In the genomic region with DNA sequence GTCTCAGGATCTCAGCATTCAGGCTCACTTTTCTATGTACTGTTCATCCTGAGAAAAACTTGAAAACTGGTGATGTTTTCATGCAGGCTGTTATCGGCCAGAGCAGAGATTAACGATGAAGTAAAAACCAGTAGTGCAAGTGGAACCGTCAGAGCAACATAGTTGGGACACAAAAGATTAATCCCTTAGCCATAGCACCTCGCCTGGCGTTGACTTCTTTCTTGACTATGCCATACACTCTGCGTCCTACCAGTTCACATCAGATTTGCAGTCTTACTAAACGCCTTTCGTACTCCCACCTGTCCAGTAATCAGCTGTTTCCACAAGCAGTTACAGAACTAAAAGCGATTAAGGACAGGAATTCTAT, we compare ENCODE assay signal across 12 cellular contexts. TPM values are rescaled to one million over a fixed set of nuclear protein-coding genes. Genes with fewer than 3 reads are reported as not detected.
DNase-seq lines count a peak whose midpoint lies in the region; ATAC-seq and TF ChIP-seq lines count a peak whose summit lies in the region.
"Had no signal": no experiment of that assay in that cellular context is flagged by ENCODE, and none has a peak within 500 bp of the region (broad histone marks: within the 10 kb centered on the region; RNA-seq: fewer than 3 reads in every experiment).

No MANE protein-coding gene starts in this region.

- peak; percentile 7 for ATAC-seq in HG03045 (IDR thresholded peaks at IDR 0.05; ENCODE audit: unreplicated experiment)
- peak; percentile 15 for ATAC-seq in central memory CD8-positive, alpha-beta T cell (replicated peaks; ENCODE audit: extremely low read depth, poor library complexity, severe bottlenecking)
- peak; percentile 18 to 21 for ATAC-seq in naive thymus-derived CD8-positive, alpha-beta T cell
- ATAC-seq: GM12878 had no signal

- H3K4me1 Mint-ChIP-seq in central memory CD8-positive, alpha-beta T cell = peaks cover 32% of the 10 kb centered on the region
- H3K4me1 Mint-ChIP-seq in naive thymus-derived CD8-positive, alpha-beta T cell = peaks cover 12 to 35% (median 23%) of the 10 kb centered on the region in 4 donors

- H3K36me3 Mint-ChIP-seq in central memory CD8-positive, alpha-beta T cell (ENCODE audit: insufficient read depth) = peaks cover 40% of the 10 kb centered on the region
- peaks cover 0 to 32% (median 3%) of the 10 kb centered on the region in 3 donors for H3K36me3 Mint-ChIP-seq in naive thymus-derived CD8-positive, alpha-beta T cell

- H3K27ac Mint-ChIP-seq in central memory CD8-positive, alpha-beta T cell (ENCODE audit: low read depth) = peak overlapping the region; percentile 94
- peak overlapping the region in 5 of 10 donors; percentile 92 to 99 (median 97) for H3K27ac Mint-ChIP-seq in naive thymus-derived CD8-positive, alpha-beta T cell

- H3K27me3 Mint-ChIP-seq in central memory CD8-positive, alpha-beta T cell = no peaks in the 10 kb centered on the region
- no peaks in the 10 kb centered on the region for H3K27me3 Mint-ChIP-seq in naive thymus-derived CD8-positive, alpha-beta T cell

- DNase-seq in GM12864 (ENCODE audit: low read depth) = no peak
- no peak for DNase-seq in central memory CD8-positive, alpha-beta T cell (ENCODE audit: low spot score in 2 of 2)
- DNase-seq in naive thymus-derived CD8-positive, alpha-beta T cell = peak in 1 of 10 donors; percentile 1
- no peak for DNase-seq in NCI-H1105 treated with DMSO at 0.1 percent for 48 hours (lab: John Stamatoyannopoulos, UW)
- no peak for DNase-seq in NCI-H446 treated with DMSO at 0.1 percent for 48 hours (lab: John Stamatoyannopoulos, UW)
- DNase-seq in NOMO-1 treated with dmso at 0.1 percent for 144 hours (lab: John Stamatoyannopoulos, UW; ENCODE audit: unreplicated experiment) = no peak
- no peak for DNase-seq in mesenteric fat pad (ENCODE audit: low spot score)
- DNase-seq: SJCRH30 had no signal

- H3K4me3 Mint-ChIP-seq in central memory CD8-positive, alpha-beta T cell = peak overlapping the region; percentile 84
- peak overlapping the region in 6 of 10 donors; percentile 95 to 98 (median 98) for H3K4me3 Mint-ChIP-seq in naive thymus-derived CD8-positive, alpha-beta T cell

- no peak for TF ChIP-seq CTCF in GM12864 (IDR thresholded peaks at IDR 0.05; ENCODE audit: low read depth, low read length, missing control alignments)

- H3K9me3 Mint-ChIP-seq in central memory CD8-positive, alpha-beta T cell = no peaks in the 10 kb centered on the region
- no peaks in the 10 kb centered on the region for H3K9me3 Mint-ChIP-seq in naive thymus-derived CD8-positive, alpha-beta T cell

- peak overlapping the region; percentile 71 for H3K4me3 ChIP-seq in GM12864 (ENCODE audit: low read depth, low read length)
- H3K4me3 ChIP-seq: ascending aorta, GM12878, SJCRH30 had no signal

- POLR2A ChIA-PET in naive thymus-derived CD8-positive, alpha-beta T cell (lab: Charles Lee) = interaction anchor here (0.6 to 1.8 kb wide), 6 partner anchors 17 to 818 kb away, joined by 3 to 7 read pairs (median 6); a partner anchor contains a TSS

RNA-seq across cellular contexts. Expression of a gene that starts 39.4 kb away (rescaled TPM):
- 10 to 100 TPM; 46.2 to 49.6 TPM for total RNA-seq in naive thymus-derived CD8-positive, alpha-beta T cell
- not detected for polyA plus RNA-seq in naive thymus-derived CD8-positive, alpha-beta T cell
- total RNA-seq in mesenteric fat pad = not detected
- total RNA-seq: ascending aorta, HT-29, SJCRH30 had no signal
- polyA plus RNA-seq: GM12878 had no signal
